In the genomic region with DNA sequence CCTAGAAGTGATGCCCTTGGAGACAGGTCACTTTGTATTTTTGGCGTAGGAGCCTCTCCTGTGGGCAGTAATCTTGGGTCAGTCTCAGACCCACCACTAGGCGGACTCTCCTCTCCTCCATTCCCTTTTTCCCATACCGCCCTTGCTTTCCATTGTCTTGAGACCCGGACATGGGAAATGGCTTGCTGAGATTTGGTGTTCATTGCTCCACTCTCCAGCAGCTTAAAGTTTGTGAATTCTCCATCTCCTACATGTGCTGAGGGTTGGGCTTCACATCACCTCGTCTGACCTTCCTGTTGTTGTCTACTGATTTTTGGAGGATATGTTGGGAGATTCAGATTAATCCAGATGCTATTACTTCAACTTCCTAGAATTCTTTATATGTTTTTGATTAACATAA, we compare ENCODE assay signal across 1 cellular context.
TF ChIP-seq lines count a peak whose summit lies in the region.

No MANE protein-coding gene starts in this region.

TF ChIP-seq in SK-N-SH treated with all-trans-retinoic acid at 6 μM for 48 hours, 23 proteins besides CTCF, POLR2A, EP300 and RAD21 (continued from another document):
- TF ChIP-seq TSHZ2 (CRISPR knock-in tag; IDR thresholded peaks at IDR 0.05): no peak
